In genomic region chr5:34415559-34416198, GRCh38 we compare ENCODE assay signal across 12 cellular contexts.
DNase-seq lines count a peak whose midpoint lies in the region; ATAC-seq and TF ChIP-seq lines count a peak whose summit lies in the region.
"Had no signal": no experiment of that assay in that cellular context is flagged by ENCODE, and none has a peak within 500 bp of the region (broad histone marks: within the 10 kb centered on the region; RNA-seq: fewer than 3 reads in every experiment).

No MANE protein-coding gene starts in this region.

- intact Hi-C loops in Caco-2 (cut with micrococcal nuclease; ENCODE audit: unreplicated experiment): no loop called here

- H3K27ac ChIP-seq in ACC112 (ENCODE audit: low read depth, low read length): no peak overlapping the region
- H3K27ac ChIP-seq: PC-9 had no signal

- no peak for TF ChIP-seq CTCF in Caco-2 (IDR thresholded peaks at IDR 0.05; ENCODE audit: insufficient read depth in 1 of 2, low read depth in 1 of 2, low read length in 1 of 2, severe bottlenecking in 1 of 2, unreplicated experiment in 1 of 2)

- H3K4me3 Mint-ChIP-seq in activated CD8-positive, alpha-beta T cell treated with anti-CD3 and anti-CD28 coated beads, Interleukin-2, amount 10 ng/mL, durations not matched to agents 7 days and 5 days: no peak overlapping the region
- H3K4me3 Mint-ChIP-seq in Caco-2 (ENCODE audit: unreplicated experiment): no peak overlapping the region

- no peaks in the 10 kb centered on the region; the same call in none of the 2 replicates for H3K9me3 ChIP-seq in Caco-2

- peaks cover 8% of the 10 kb centered on the region for H3K27me3 Mint-ChIP-seq in activated CD8-positive, alpha-beta T cell treated with anti-CD3 and anti-CD28 coated beads, Interleukin-2, amount 10 ng/mL, durations not matched to agents 7 days and 5 days (ENCODE audit: low read depth)
- H3K27me3 Mint-ChIP-seq in Caco-2 (ENCODE audit: insufficient read depth, unreplicated experiment): no peaks in the 10 kb centered on the region

- H2AFZ ChIP-seq in ACC112 (ENCODE audit: low read length, unreplicated experiment): peak overlapping the region; percentile 46
- H2AFZ ChIP-seq: PC-9 had no signal

- CTCF ChIA-PET in activated CD8-positive, alpha-beta T cell treated with anti-CD3 and anti-CD28 coated beads, Interleukin-2, amount 10 ng/mL, durations not matched to agents 7 days and 5 days (lab: Charles Lee): no interaction called here
- CTCF ChIA-PET in Caco-2 (lab: Charles Lee): no interaction called here

- no peaks in the 10 kb centered on the region for H3K36me3 Mint-ChIP-seq in activated CD8-positive, alpha-beta T cell treated with anti-CD3 and anti-CD28 coated beads, Interleukin-2, amount 10 ng/mL, durations not matched to agents 7 days and 5 days (ENCODE audit: low read depth)
- no peaks in the 10 kb centered on the region for H3K36me3 Mint-ChIP-seq in Caco-2 (ENCODE audit: insufficient read depth, unreplicated experiment)

- peaks cover 2% of the 10 kb centered on the region for H3K4me1 Mint-ChIP-seq in activated CD8-positive, alpha-beta T cell treated with anti-CD3 and anti-CD28 coated beads, Interleukin-2, amount 10 ng/mL, durations not matched to agents 7 days and 5 days (ENCODE audit: low read depth)
- peaks cover 17% of the 10 kb centered on the region for H3K4me1 Mint-ChIP-seq in Caco-2 (ENCODE audit: low read depth, unreplicated experiment)

- BruUV-seq in Caco-2 (replicated peaks; lab: Mats Ljungman, UMichigan): no TSS peak

- no peaks in the 10 kb centered on the region for H3K79me2 ChIP-seq in ACC112 (ENCODE audit: control insufficient read depth, insufficient read depth, low read length, unreplicated experiment)

- DNase-seq in activated CD8-positive, alpha-beta T cell treated with anti-CD3 and anti-CD28 coated beads, Interleukin-2, amount 10 ng/mL, durations not matched to agents 7 days and 5 days: no peak
- DNase-seq in NCI-H146 treated with DMSO at 0.1 percent for 48 hours (lab: John Stamatoyannopoulos, UW; ENCODE audit: unreplicated experiment) (no peak), Caco-2 (no peak), occipital lobe (lab: John Stamatoyannopoulos, UW) (no peak)
- DNase-seq in activated naive CD4-positive, alpha-beta T cell treated with Interleukin-2 at 50 U/mL for 16 hours: no peak
- DNase-seq: activated effector memory CD4-positive, alpha-beta T cell treated with anti-CD3 and anti-CD28 coated beads, Interleukin-2, amount 50 U/mL, for 16 hours; hypothalamus; PC-9; trophoblast cell had no signal

- H3K4me1 ChIP-seq in ACC112 (ENCODE audit: control insufficient read depth, insufficient read depth, low read length, unreplicated experiment): peaks cover 32% of the 10 kb centered on the region
- H3K4me1 ChIP-seq in Caco-2: peaks cover 33% of the 10 kb centered on the region

- peak; percentile 89 for ATAC-seq in GM19328 (IDR thresholded peaks at IDR 0.05; ENCODE audit: unreplicated experiment)
- ATAC-seq in HG02970 (IDR thresholded peaks at IDR 0.05; ENCODE audit: low FRiP score, unreplicated experiment): peak; percentile 97
- peak; percentile 63 for ATAC-seq in activated CD8-positive, alpha-beta T cell treated with anti-CD3 and anti-CD28 coated beads, Interleukin-2, amount 10 ng/mL, durations not matched to agents 7 days and 5 days

- H3K4me3 ChIP-seq in ACC112 (ENCODE audit: low read depth, low read length) (no peak overlapping the region), Caco-2 (ENCODE audit: low read depth, low read length) (no peak overlapping the region)
- H3K4me3 ChIP-seq: PC-9 had no signal

- H3K27me3 ChIP-seq in ACC112 (ENCODE audit: insufficient read depth, low read length): no peaks in the 10 kb centered on the region
- no peaks in the 10 kb centered on the region for H3K27me3 ChIP-seq in Caco-2 (replicated peaks; ENCODE audit: control insufficient read depth, insufficient read depth, low read length)

- POLR2A ChIA-PET in activated CD8-positive, alpha-beta T cell treated with anti-CD3 and anti-CD28 coated beads, Interleukin-2, amount 10 ng/mL, durations not matched to agents 7 days and 5 days (lab: Charles Lee): no interaction called here
- POLR2A ChIA-PET in Caco-2 (lab: Charles Lee): no interaction called here

- H3K36me3 ChIP-seq in ACC112 (ENCODE audit: insufficient read depth, low read length): no peaks in the 10 kb centered on the region
- H3K36me3 ChIP-seq in Caco-2 (ENCODE audit: control insufficient read depth, insufficient read depth, low read length): no peaks in the 10 kb centered on the region

- H3K27ac Mint-ChIP-seq in activated CD8-positive, alpha-beta T cell treated with anti-CD3 and anti-CD28 coated beads, Interleukin-2, amount 10 ng/mL, durations not matched to agents 7 days and 5 days: no peak overlapping the region
- H3K27ac Mint-ChIP-seq in Caco-2 (ENCODE audit: unreplicated experiment): no peak overlapping the region

- H3K9me3 Mint-ChIP-seq in activated CD8-positive, alpha-beta T cell treated with anti-CD3 and anti-CD28 coated beads, Interleukin-2, amount 10 ng/mL, durations not matched to agents 7 days and 5 days (ENCODE audit: insufficient read depth): no peaks in the 10 kb centered on the region
- peaks cover 6% of the 10 kb centered on the region for H3K9me3 Mint-ChIP-seq in Caco-2 (ENCODE audit: unreplicated experiment)
